1 cellular context compared by ENCODE assay signal in the genomic region with DNA sequence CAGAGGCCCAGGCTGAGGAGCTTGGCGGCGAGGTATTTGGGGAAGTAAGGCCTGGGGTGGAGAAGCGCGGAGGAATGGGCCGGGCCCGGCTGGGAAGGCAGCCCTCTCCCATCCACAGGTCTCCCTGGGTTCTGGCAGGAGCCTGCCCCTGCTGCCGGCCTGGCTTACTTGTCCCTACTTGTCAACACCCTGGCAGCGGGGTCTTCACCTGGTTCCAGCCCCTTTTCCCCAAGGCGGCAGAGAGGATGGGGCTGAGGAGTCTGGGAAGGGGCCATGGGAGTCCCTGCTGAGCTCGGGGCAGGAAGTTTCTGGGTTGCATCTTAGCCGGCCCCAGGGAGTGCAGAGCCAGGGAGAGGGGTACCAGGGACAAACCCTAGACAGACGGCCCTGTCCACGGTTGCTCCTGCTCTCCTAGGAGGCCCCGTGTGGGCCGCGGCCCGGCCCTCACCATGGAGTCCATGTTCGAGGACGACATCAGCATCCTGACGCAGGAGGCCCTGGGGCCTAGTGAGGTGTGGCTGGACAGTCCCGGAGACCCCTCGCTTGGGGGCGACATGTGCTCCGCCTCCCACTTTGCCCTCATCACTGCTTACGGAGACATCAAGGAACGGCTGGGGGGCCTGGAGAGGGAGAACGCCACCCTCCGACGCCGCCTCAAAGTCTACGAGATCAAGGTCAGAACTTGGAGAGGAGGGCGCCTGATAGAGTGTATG.
TF ChIP-seq lines count a peak whose summit lies in the region.

No MANE protein-coding gene starts in this region.

TF ChIP-seq in GM23338, 12 proteins besides CTCF, POLR2A, EP300 and RAD21:
- TF ChIP-seq, protein P1, sequence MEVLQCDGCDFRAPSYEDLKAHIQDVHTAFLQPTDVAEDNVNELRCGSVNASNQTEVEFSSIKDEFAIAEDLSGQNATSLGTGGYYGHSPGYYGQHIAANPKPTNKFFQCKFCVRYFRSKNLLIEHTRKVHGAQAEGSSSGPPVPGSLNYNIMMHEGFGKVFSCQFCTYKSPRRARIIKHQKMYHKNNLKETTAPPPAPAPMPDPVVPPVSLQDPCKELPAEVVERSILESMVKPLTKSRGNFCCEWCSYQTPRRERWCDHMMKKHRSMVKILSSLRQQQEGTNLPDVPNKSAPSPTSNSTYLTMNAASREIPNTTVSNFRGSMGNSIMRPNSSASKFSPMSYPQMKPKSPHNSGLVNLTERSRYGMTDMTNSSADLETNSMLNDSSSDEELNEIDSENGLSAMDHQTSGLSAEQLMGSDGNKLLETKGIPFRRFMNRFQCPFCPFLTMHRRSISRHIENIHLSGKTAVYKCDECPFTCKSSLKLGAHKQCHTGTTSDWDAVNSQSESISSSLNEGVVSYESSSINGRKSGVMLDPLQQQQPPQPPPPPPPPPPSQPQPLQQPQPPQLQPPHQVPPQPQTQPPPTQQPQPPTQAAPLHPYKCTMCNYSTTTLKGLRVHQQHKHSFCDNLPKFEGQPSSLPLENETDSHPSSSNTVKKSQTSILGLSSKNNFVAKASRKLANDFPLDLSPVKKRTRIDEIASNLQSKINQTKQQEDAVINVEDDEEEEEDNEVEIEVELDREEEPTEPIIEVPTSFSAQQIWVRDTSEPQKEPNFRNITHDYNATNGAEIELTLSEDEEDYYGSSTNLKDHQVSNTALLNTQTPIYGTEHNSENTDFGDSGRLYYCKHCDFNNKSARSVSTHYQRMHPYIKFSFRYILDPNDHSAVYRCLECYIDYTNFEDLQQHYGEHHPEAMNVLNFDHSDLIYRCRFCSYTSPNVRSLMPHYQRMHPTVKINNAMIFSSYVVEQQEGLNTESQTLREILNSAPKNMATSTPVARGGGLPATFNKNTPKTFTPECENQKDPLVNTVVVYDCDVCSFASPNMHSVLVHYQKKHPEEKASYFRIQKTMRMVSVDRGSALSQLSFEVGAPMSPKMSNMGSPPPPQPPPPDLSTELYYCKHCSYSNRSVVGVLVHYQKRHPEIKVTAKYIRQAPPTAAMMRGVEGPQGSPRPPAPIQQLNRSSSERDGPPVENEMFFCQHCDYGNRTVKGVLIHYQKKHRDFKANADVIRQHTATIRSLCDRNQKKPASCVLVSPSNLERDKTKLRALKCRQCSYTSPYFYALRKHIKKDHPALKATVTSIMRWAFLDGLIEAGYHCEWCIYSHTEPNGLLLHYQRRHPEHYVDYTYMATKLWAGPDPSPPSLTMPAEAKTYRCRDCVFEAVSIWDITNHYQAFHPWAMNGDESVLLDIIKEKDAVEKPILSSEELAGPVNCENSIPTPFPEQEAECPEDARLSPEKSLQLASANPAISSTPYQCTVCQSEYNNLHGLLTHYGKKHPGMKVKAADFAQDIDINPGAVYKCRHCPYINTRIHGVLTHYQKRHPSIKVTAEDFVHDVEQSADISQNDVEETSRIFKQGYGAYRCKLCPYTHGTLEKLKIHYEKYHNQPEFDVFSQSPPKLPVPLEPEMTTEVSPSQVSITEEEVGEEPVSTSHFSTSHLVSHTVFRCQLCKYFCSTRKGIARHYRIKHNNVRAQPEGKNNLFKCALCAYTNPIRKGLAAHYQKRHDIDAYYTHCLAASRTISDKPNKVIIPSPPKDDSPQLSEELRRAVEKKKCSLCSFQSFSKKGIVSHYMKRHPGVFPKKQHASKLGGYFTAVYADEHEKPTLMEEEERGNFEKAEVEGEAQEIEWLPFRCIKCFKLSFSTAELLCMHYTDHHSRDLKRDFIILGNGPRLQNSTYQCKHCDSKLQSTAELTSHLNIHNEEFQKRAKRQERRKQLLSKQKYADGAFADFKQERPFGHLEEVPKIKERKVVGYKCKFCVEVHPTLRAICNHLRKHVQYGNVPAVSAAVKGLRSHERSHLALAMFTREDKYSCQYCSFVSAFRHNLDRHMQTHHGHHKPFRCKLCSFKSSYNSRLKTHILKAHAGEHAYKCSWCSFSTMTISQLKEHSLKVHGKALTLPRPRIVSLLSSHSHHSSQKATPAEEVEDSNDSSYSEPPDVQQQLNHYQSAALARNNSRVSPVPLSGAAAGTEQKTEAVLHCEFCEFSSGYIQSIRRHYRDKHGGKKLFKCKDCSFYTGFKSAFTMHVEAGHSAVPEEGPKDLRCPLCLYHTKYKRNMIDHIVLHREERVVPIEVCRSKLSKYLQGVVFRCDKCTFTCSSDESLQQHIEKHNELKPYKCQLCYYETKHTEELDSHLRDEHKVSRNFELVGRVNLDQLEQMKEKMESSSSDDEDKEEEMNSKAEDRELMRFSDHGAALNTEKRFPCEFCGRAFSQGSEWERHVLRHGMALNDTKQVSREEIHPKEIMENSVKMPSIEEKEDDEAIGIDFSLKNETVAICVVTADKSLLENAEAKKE (CRISPR knock-in tag; IDR thresholded peaks at IDR 0.05), result no peak
- TF ChIP-seq EZH2phosphoT487 (IDR thresholded peaks at IDR 0.05; ENCODE audit: unreplicated experiment) (no peak), ZNF331 (CRISPR knock-in tag; IDR thresholded peaks at IDR 0.05; ENCODE audit: low read depth) (no peak), JUNB (IDR thresholded peaks at IDR 0.05; ENCODE audit: unreplicated experiment) (no peak), EZH2 (IDR thresholded peaks at IDR 0.05; ENCODE audit: low read depth, unreplicated experiment) (no peak), STAT1 (IDR thresholded peaks at IDR 0.05; ENCODE audit: unreplicated experiment) (no peak), CREB1 (CRISPR knock-in tag; IDR thresholded peaks at IDR 0.05; ENCODE audit: low read depth) (no peak), POLR2AphosphoS5 (IDR thresholded peaks at IDR 0.05; ENCODE audit: low read depth) (no peak; the same call in 1 of the 2 replicates), NANOG (IDR thresholded peaks at IDR 0.05; ENCODE audit: borderline replicate concordance) (no peak), ZNF114 (CRISPR knock-in tag; IDR thresholded peaks at IDR 0.05) (no peak)
- TF ChIP-seq, protein P2, sequence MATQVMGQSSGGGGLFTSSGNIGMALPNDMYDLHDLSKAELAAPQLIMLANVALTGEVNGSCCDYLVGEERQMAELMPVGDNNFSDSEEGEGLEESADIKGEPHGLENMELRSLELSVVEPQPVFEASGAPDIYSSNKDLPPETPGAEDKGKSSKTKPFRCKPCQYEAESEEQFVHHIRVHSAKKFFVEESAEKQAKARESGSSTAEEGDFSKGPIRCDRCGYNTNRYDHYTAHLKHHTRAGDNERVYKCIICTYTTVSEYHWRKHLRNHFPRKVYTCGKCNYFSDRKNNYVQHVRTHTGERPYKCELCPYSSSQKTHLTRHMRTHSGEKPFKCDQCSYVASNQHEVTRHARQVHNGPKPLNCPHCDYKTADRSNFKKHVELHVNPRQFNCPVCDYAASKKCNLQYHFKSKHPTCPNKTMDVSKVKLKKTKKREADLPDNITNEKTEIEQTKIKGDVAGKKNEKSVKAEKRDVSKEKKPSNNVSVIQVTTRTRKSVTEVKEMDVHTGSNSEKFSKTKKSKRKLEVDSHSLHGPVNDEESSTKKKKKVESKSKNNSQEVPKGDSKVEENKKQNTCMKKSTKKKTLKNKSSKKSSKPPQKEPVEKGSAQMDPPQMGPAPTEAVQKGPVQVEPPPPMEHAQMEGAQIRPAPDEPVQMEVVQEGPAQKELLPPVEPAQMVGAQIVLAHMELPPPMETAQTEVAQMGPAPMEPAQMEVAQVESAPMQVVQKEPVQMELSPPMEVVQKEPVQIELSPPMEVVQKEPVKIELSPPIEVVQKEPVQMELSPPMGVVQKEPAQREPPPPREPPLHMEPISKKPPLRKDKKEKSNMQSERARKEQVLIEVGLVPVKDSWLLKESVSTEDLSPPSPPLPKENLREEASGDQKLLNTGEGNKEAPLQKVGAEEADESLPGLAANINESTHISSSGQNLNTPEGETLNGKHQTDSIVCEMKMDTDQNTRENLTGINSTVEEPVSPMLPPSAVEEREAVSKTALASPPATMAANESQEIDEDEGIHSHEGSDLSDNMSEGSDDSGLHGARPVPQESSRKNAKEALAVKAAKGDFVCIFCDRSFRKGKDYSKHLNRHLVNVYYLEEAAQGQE (IDR thresholded peaks at IDR 0.05; ENCODE audit: unreplicated experiment), result no peak
- TF ChIP-seq, protein P3, sequence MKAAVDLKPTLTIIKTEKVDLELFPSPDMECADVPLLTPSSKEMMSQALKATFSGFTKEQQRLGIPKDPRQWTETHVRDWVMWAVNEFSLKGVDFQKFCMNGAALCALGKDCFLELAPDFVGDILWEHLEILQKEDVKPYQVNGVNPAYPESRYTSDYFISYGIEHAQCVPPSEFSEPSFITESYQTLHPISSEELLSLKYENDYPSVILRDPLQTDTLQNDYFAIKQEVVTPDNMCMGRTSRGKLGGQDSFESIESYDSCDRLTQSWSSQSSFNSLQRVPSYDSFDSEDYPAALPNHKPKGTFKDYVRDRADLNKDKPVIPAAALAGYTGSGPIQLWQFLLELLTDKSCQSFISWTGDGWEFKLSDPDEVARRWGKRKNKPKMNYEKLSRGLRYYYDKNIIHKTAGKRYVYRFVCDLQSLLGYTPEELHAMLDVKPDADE (IDR thresholded peaks at IDR 0.05), result no peak
